Comparison of ENCODE assay signal across 25 cellular contexts in genomic region chr22:49147617-49148175, GRCh38.
"Had no signal": no experiment of that assay in that cellular context is flagged by ENCODE, and none has a peak within 500 bp of the region (broad histone marks: within the 10 kb centered on the region; RNA-seq: fewer than 3 reads in every experiment).

No MANE protein-coding gene starts in this region.

- H3K27ac Mint-ChIP-seq: naive thymus-derived CD4-positive, alpha-beta T cell; natural killer cell treated with Interleukin-12 subunit alpha and Interleukin-12 subunit beta and Interleukin-15 and Interleukin-18, amount 100 ng/mL, for 72 hours; stimulated activated memory B cell treated with anti-CD40 and anti-IgM and Interleukin-4, amounts not matched to agents 10 μg/mL and 1 μg/mL and 100 μg/mL, for 72 hours; type B pancreatic cell had no signal

- H3K27ac ChIP-seq: left lung, lower lobe of right lung, neutrophil, parathyroid adenoma, psoas muscle, right lobe of liver, skin epidermis, tibial nerve, uterus had no signal

- H3K9me3 ChIP-seq: left lung, lower lobe of right lung, mucosa of descending colon, neutrophil, right lobe of liver, tibial nerve, uterus had no signal

- H3K4me1 ChIP-seq: left lung, lower lobe of right lung, parathyroid adenoma, psoas muscle, right lobe of liver, tibial nerve, uterus had no signal

- H3K79me2 ChIP-seq: parathyroid adenoma had no signal

- H3K36me3 Mint-ChIP-seq: naive thymus-derived CD4-positive, alpha-beta T cell; natural killer cell treated with Interleukin-12 subunit alpha and Interleukin-12 subunit beta and Interleukin-15 and Interleukin-18, amount 100 ng/mL, for 72 hours; stimulated activated memory B cell treated with anti-CD40 and anti-IgM and Interleukin-4, amounts not matched to agents 10 μg/mL and 1 μg/mL and 100 μg/mL, for 72 hours; type B pancreatic cell had no signal

- H3K4me3 Mint-ChIP-seq: naive thymus-derived CD4-positive, alpha-beta T cell; natural killer cell treated with Interleukin-12 subunit alpha and Interleukin-12 subunit beta and Interleukin-15 and Interleukin-18, amount 100 ng/mL, for 72 hours; stimulated activated memory B cell treated with anti-CD40 and anti-IgM and Interleukin-4, amounts not matched to agents 10 μg/mL and 1 μg/mL and 100 μg/mL, for 72 hours; stimulated activated naive CD8-positive, alpha-beta T cell treated with anti-CD3 and anti-CD28 coated beads, Interleukin-15, amount 100 ng/mL, for 72 hours; type B pancreatic cell had no signal

- DNase-seq: hippocampal formation; kidney; left colon; left lung; lower lobe of right lung; mammary epithelial cell; mesenchymal stem cell; midbrain; mucosa of descending colon; naive thymus-derived CD4-positive, alpha-beta T cell; occipital lobe; psoas muscle; right lobe of liver; stimulated activated CD4-positive, alpha-beta T cell treated with anti-CD3 and anti-CD28 coated beads, Interleukin-4, amount 100 ng/mL, for 24 hours; stimulated activated naive CD4-positive, alpha-beta T cell treated with Interleukin-2 at 50 U/mL for 16 hours; stimulated activated naive CD8-positive, alpha-beta T cell treated with anti-CD3 and anti-CD28 coated beads, Interleukin-15, amount 100 ng/mL, for 72 hours; substantia nigra; uterus had no signal

- H2AFZ ChIP-seq: parathyroid adenoma had no signal

- H3K9ac ChIP-seq: parathyroid adenoma had no signal

- H3K27me3 ChIP-seq: right lobe of liver, tibial nerve, uterus had no signal

- H3K4me1 Mint-ChIP-seq: naive thymus-derived CD4-positive, alpha-beta T cell; stimulated activated memory B cell treated with anti-CD40 and anti-IgM and Interleukin-4, amounts not matched to agents 10 μg/mL and 1 μg/mL and 100 μg/mL, for 72 hours; stimulated activated naive CD8-positive, alpha-beta T cell treated with anti-CD3 and anti-CD28 coated beads, Interleukin-15, amount 100 ng/mL, for 72 hours had no signal

- H3K4me3 ChIP-seq: left lung, lower lobe of right lung, mucosa of descending colon, psoas muscle, right lobe of liver, skin epidermis, tibial nerve, uterus had no signal

- ATAC-seq: left colon; left lung; lower lobe of right lung; mucosa of descending colon; naive thymus-derived CD4-positive, alpha-beta T cell; natural killer cell treated with Interleukin-12 subunit alpha and Interleukin-12 subunit beta and Interleukin-15 and Interleukin-18, amount 100 ng/mL, for 72 hours; psoas muscle; right lobe of liver; stimulated activated memory B cell treated with anti-CD40 and anti-IgM and Interleukin-4, amounts not matched to agents 10 μg/mL and 1 μg/mL and 100 μg/mL, for 72 hours; stimulated activated naive CD8-positive, alpha-beta T cell treated with anti-CD3 and anti-CD28 coated beads, Interleukin-15, amount 100 ng/mL, for 72 hours had no signal

- H3K9me3 Mint-ChIP-seq: natural killer cell treated with Interleukin-12 subunit alpha and Interleukin-12 subunit beta and Interleukin-15 and Interleukin-18, amount 100 ng/mL, for 72 hours; stimulated activated memory B cell treated with anti-CD40 and anti-IgM and Interleukin-4, amounts not matched to agents 10 μg/mL and 1 μg/mL and 100 μg/mL, for 72 hours; stimulated activated naive CD8-positive, alpha-beta T cell treated with anti-CD3 and anti-CD28 coated beads, Interleukin-15, amount 100 ng/mL, for 72 hours; type B pancreatic cell had no signal

- H3K36me3 ChIP-seq: left lung, lower lobe of right lung, neutrophil, right lobe of liver, tibial nerve, uterus had no signal
